ENCODE assay signal across 16 cellular contexts in the genomic region with DNA sequence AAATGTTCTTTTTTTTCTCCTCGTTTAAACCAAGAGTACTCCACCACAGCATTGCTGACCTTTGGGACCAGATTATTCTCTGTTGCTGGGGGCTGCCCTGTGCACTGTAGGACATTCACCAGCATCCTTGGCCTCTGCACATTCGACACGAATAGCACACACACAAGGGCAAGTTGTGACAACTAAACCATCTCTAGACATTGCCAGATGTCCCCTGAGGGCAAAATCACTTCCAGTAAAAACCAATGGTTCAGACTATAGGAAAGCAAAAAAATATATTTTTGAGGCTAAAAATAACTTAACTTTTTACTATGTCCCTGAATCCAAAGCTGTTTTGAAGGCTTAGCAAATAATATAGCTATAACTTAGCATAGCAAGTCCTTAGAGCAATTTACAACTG.
DNase-seq lines count a peak whose midpoint lies in the region; ATAC-seq and TF ChIP-seq lines count a peak whose summit lies in the region.
"Had no signal": no experiment of that assay in that cellular context is flagged by ENCODE, and none has a peak within 500 bp of the region (broad histone marks: within the 10 kb centered on the region; RNA-seq: fewer than 3 reads in every experiment).

No MANE protein-coding gene starts in this region.

- ATAC-seq in HG02798 (IDR thresholded peaks at IDR 0.05; ENCODE audit: poor library complexity, unreplicated experiment): no peak

- peaks cover 45% of the 10 kb centered on the region for H3K79me2 ChIP-seq in GM23248 (ENCODE audit: insufficient read depth)

- H3K4me1 ChIP-seq in GM23248 (ENCODE audit: insufficient read depth): peaks cover 40% of the 10 kb centered on the region

- TF ChIP-seq CTCF in chondrocyte (IDR thresholded peaks at IDR 0.05): no peak
- no peak for TF ChIP-seq CTCF in osteocyte (IDR thresholded peaks at IDR 0.05)

- no peaks in the 10 kb centered on the region for H3K27me3 ChIP-seq in GM23248 (replicated peaks; ENCODE audit: insufficient read depth)

- H3K9me2 ChIP-seq in GM23248 (ENCODE audit: insufficient read depth): no peaks in the 10 kb centered on the region

- H3K9ac ChIP-seq in GM23248: no peak overlapping the region

- no peaks in the 10 kb centered on the region for H4K20me1 ChIP-seq in GM23248 (ENCODE audit: insufficient read depth)

- peak overlapping the region; percentile 87 for H3K27ac Mint-ChIP-seq in chondrocyte (ENCODE audit: unreplicated experiment)
- H3K27ac Mint-ChIP-seq in osteocyte (ENCODE audit: unreplicated experiment): peak overlapping the region; percentile 74
- H3K27ac Mint-ChIP-seq: B cell; CD4-positive, alpha-beta T cell; IgD-negative memory B cell had no signal

- no peaks in the 10 kb centered on the region for H3K9me3 ChIP-seq in GM23248 (ENCODE audit: low read depth)

- no peak overlapping the region for H3K4me3 ChIP-seq in GM23248

- H3F3A ChIP-seq in GM23248 (ENCODE audit: insufficient read depth): peaks cover 38% of the 10 kb centered on the region

- H3K4me3 Mint-ChIP-seq in chondrocyte (ENCODE audit: unreplicated experiment): no peak overlapping the region
- H3K4me3 Mint-ChIP-seq in osteocyte (ENCODE audit: unreplicated experiment): no peak overlapping the region
- H3K4me3 Mint-ChIP-seq: B cell; CD4-positive, alpha-beta T cell; IgD-negative memory B cell had no signal

- DNase-seq in EH (ENCODE audit: low read depth) (peak; percentile 57), GM23248 (peak; percentile 19), chondrocyte (ENCODE audit: low spot score) (no peak), osteocyte (ENCODE audit: extremely low spot score, unreplicated experiment) (no peak), GOT3 (lab: John Stamatoyannopoulos, UW) (no peak), glomerular visceral epithelial cell (ENCODE audit: extremely low spot score) (no peak)
- DNase-seq: ACHN; C1 segment of cervical spinal cord; Calu3; CD4-positive, alpha-beta T cell; DMS 273 treated with DMSO at 0.1 percent for 48 hours; GDM1; KG1 had no signal

- H3K36me3 ChIP-seq in GM23248 (ENCODE audit: low read depth): no peaks in the 10 kb centered on the region

- peaks cover 15% of the 10 kb centered on the region for H3K9me3 Mint-ChIP-seq in chondrocyte (ENCODE audit: low read depth)
- peaks cover 8% of the 10 kb centered on the region for H3K9me3 Mint-ChIP-seq in osteocyte (ENCODE audit: unreplicated experiment)

- H3K36me3 Mint-ChIP-seq in chondrocyte (ENCODE audit: low read depth) (peaks cover 14% of the 10 kb centered on the region), osteocyte (ENCODE audit: unreplicated experiment) (peaks cover 22% of the 10 kb centered on the region)
- H3K36me3 Mint-ChIP-seq: IgD-negative memory B cell had no signal

- WGBS in GM23248 (ENCODE audit: low coverage in 1 of 2, low lambda C conversion rate in 2 of 2, missing lambda C conversion rate in 2 of 2), 2 experiments: 80 to 86% methylated on average over 3 of the region's 3 CpGs

- in situ Hi-C loops in GM23248 (cut with MboI): no loop called here

- peak overlapping the region; percentile 39 for H3K4me2 ChIP-seq in GM23248 (ENCODE audit: unreplicated experiment)

- H3K27me3 Mint-ChIP-seq in chondrocyte (ENCODE audit: low read depth): no peaks in the 10 kb centered on the region
- H3K27me3 Mint-ChIP-seq in osteocyte (ENCODE audit: unreplicated experiment): no peaks in the 10 kb centered on the region
- H3K27me3 Mint-ChIP-seq: B cell; CD4-positive, alpha-beta T cell; IgD-negative memory B cell had no signal

- H2AFZ ChIP-seq in GM23248: no peak overlapping the region

- H3K4me1 Mint-ChIP-seq in chondrocyte (ENCODE audit: low read depth) (peaks cover 51% of the 10 kb centered on the region), osteocyte (ENCODE audit: unreplicated experiment) (peaks cover 45% of the 10 kb centered on the region)
- H3K4me1 Mint-ChIP-seq: B cell, IgD-negative memory B cell had no signal

- peak overlapping the region; percentile 57; the same call in 1 of the 2 replicates for H3K27ac ChIP-seq in GM23248

Comparison
In these comparisons a context has a peak if more than half of its experiments do, and no peak if none do; other contexts are left out.
1. DNase-seq: peak in EH (single experiment) and GM23248 (single experiment); none in chondrocyte (single experiment), osteocyte (single experiment), GOT3 (single experiment) and glomerular visceral epithelial cell (single experiment).